25 cellular contexts compared by ENCODE assay signal in genomic region chr17:40916366-40916765, GRCh38. TPM values are rescaled to one million over a fixed set of nuclear protein-coding genes. Genes with fewer than 3 reads are reported as not detected.
A peak's percentile ranks its signal among the peaks of the same experiment; 100 is the strongest.
DNase-seq lines count a peak whose midpoint lies in the region; ATAC-seq and TF ChIP-seq lines count a peak whose summit lies in the region.
"Had no signal": no experiment of that assay in that cellular context is flagged by ENCODE, and none has a peak within 500 bp of the region (broad histone marks: within the 10 kb centered on the region; RNA-seq: fewer than 3 reads in every experiment).

No MANE protein-coding gene starts in this region.

- H4K20me1 ChIP-seq in PC-3 (ENCODE audit: low read length), result no peaks in the 10 kb centered on the region
- no peaks in the 10 kb centered on the region for H4K20me1 ChIP-seq in neural progenitor cell (ENCODE audit: low read depth)

- H3F3A ChIP-seq in PC-3 (ENCODE audit: low read length, unreplicated experiment) (peaks cover 4% of the 10 kb centered on the region), neural progenitor cell (ENCODE audit: low read depth) (no peaks in the 10 kb centered on the region)

- no peaks in the 10 kb centered on the region for H3K79me2 ChIP-seq in PC-3 (ENCODE audit: low read length)
- no peaks in the 10 kb centered on the region for H3K79me2 ChIP-seq in neural progenitor cell (ENCODE audit: low read depth)

- H3K27ac ChIP-seq in PC-3 (ENCODE audit: low read length) (peak overlapping the region; percentile 98), epithelial cell of prostate (peak overlapping the region; percentile 98), neural progenitor cell (no peak overlapping the region)
- H3K27ac ChIP-seq: gastrocnemius medialis, SJCRH30 had no signal

- H3K36me3 Mint-ChIP-seq in CD14-positive monocyte, result no peaks in the 10 kb centered on the region
- H3K36me3 Mint-ChIP-seq in neural progenitor cell, result no peaks in the 10 kb centered on the region
- H3K36me3 Mint-ChIP-seq in endothelial cell (ENCODE audit: low read depth, unreplicated experiment), result no peaks in the 10 kb centered on the region
- H3K36me3 Mint-ChIP-seq: activated naive CD4-positive, alpha-beta T cell treated with anti-CD3 and anti-CD28 coated beads, Interleukin-2, amount 10 ng/mL, durations not matched to agents 7 days and 5 days; naive B cell had no signal

- DNase-seq in CD14-positive monocyte (ENCODE audit: low spot score) (no peak), PC-3 (no peak), epithelial cell of prostate (ENCODE audit: low read depth, low spot score) (no peak), neural progenitor cell (ENCODE audit: low spot score) (no peak), GM19238 (ENCODE audit: insufficient read length, low spot score) (no peak), endothelial cell (ENCODE audit: low spot score) (no peak)
- no peak for DNase-seq in activated CD8-positive, alpha-beta memory T cell treated with anti-CD3 and anti-CD28 coated beads, Interleukin-2, amount 50 U/mL, for 48 hours
- DNase-seq: activated CD4-positive, alpha-beta T cell treated with anti-CD3 and anti-CD28 coated beads for 4 hours; activated naive CD4-positive, alpha-beta T cell treated with anti-CD3 and anti-CD28 coated beads, Interleukin-2, amount 10 ng/mL, durations not matched to agents 7 days and 5 days; anterior cingulate cortex; C1 segment of cervical spinal cord; erythroblast; gastrocnemius medialis; hypothalamus; Karpas-422; naive B cell; NCI-H1048; NCI-H187; stomach; T-helper 2 cell had no signal

- H3K36me3 ChIP-seq in PC-3 (ENCODE audit: low read depth, low read length), result no peaks in the 10 kb centered on the region
- no peaks in the 10 kb centered on the region for H3K36me3 ChIP-seq in neural progenitor cell
- H3K36me3 ChIP-seq: gastrocnemius medialis, SJCRH30, stomach, tibial nerve had no signal

- H3K4me2 ChIP-seq in PC-3 (ENCODE audit: low read length) (peak overlapping the region; percentile 60; the same call in 1 of the 2 replicates), neural progenitor cell (no peak overlapping the region)

- POLR2A ChIA-PET in PC-3 (lab: Charles Lee; ENCODE audit: unreplicated experiment), result no interaction called here

- H3K27ac Mint-ChIP-seq in CD14-positive monocyte (peak overlapping the region in 6 of 7 donors; percentile 73 to 96 (median 92)), neural progenitor cell (no peak overlapping the region), endothelial cell (ENCODE audit: unreplicated experiment) (no peak overlapping the region)
- H3K27ac Mint-ChIP-seq: activated naive CD4-positive, alpha-beta T cell treated with anti-CD3 and anti-CD28 coated beads, Interleukin-2, amount 10 ng/mL, durations not matched to agents 7 days and 5 days had no signal

- H3K4me1 ChIP-seq in PC-3 (ENCODE audit: insufficient read depth, low read length) (peaks cover 48% of the 10 kb centered on the region), neural progenitor cell (no peaks in the 10 kb centered on the region)
- H3K4me1 ChIP-seq: gastrocnemius medialis, SJCRH30, stomach had no signal

- peaks cover 0 to 2% (median 0%) of the 10 kb centered on the region in 7 donors for H3K9me3 Mint-ChIP-seq in CD14-positive monocyte
- H3K9me3 Mint-ChIP-seq in neural progenitor cell, result no peaks in the 10 kb centered on the region
- no peaks in the 10 kb centered on the region for H3K9me3 Mint-ChIP-seq in endothelial cell (ENCODE audit: unreplicated experiment)
- H3K9me3 Mint-ChIP-seq: activated naive CD4-positive, alpha-beta T cell treated with anti-CD3 and anti-CD28 coated beads, Interleukin-2, amount 10 ng/mL, durations not matched to agents 7 days and 5 days; naive B cell had no signal

- no TSS peak for BruUV-seq in PC-3 (replicated peaks; lab: Mats Ljungman, UMichigan)

- H3K4me3 ChIP-seq in PC-3 (ENCODE audit: low read length) (no peak overlapping the region), neural progenitor cell (no peak overlapping the region)
- H3K4me3 ChIP-seq: gastrocnemius medialis, SJCRH30, stomach, tibial nerve had no signal

- ATAC-seq in PC-3 (no peak), GM21529 (IDR thresholded peaks at IDR 0.05; ENCODE audit: unreplicated experiment) (no peak)
- ATAC-seq: gastrocnemius medialis had no signal

- H2AFZ ChIP-seq in PC-3 (ENCODE audit: low read length), result no peak overlapping the region
- peak overlapping the region; percentile 14 for H2AFZ ChIP-seq in neural progenitor cell (replicated peaks)

- no peaks in the 10 kb centered on the region for H3K9me2 ChIP-seq in PC-3 (replicated peaks; ENCODE audit: low read length)

- intact Hi-C loops in CD14-positive monocyte (cut with micrococcal nuclease), result loop anchor here in 1 of 2 donors (10.0 kb wide), 1 partner anchor 588 kb away; the partner anchor contains the start of gene KRT13
- intact Hi-C loops in PC-3 (cut with micrococcal nuclease), result loop anchor here (10.0 kb wide), 2 partner anchors 88 to 298 kb away; partner anchors contain the start of gene KRTAP3-1

- H3K4me3 Mint-ChIP-seq in CD14-positive monocyte (no peak overlapping the region), neural progenitor cell (no peak overlapping the region), endothelial cell (ENCODE audit: unreplicated experiment) (no peak overlapping the region)
- H3K4me3 Mint-ChIP-seq: activated naive CD4-positive, alpha-beta T cell treated with anti-CD3 and anti-CD28 coated beads, Interleukin-2, amount 10 ng/mL, durations not matched to agents 7 days and 5 days; naive B cell had no signal

- H3K27me3 Mint-ChIP-seq in CD14-positive monocyte (ENCODE audit: low read depth in 3 of 3) (peaks cover 0 to 3% (median 0%) of the 10 kb centered on the region in 3 donors), neural progenitor cell (ENCODE audit: insufficient read depth, low read depth) (peaks cover 2% of the 10 kb centered on the region), endothelial cell (ENCODE audit: unreplicated experiment) (peaks cover 3% of the 10 kb centered on the region)

- TF ChIP-seq CTCF in CD14-positive monocyte (IDR thresholded peaks at IDR 0.05), result no peak
- TF ChIP-seq CTCF in PC-3 (conservative IDR thresholded peaks at IDR 0.05; ENCODE audit: low read depth, low read length), result no peak
- TF ChIP-seq CTCF in neural progenitor cell (IDR thresholded peaks at IDR 0.05), result no peak
- no peak for TF ChIP-seq CTCF in endothelial cell (IDR thresholded peaks at IDR 0.05; ENCODE audit: unreplicated experiment)

- H3K4me1 Mint-ChIP-seq in CD14-positive monocyte, result peaks cover 49% of the 10 kb centered on the region
- no peaks in the 10 kb centered on the region for H3K4me1 Mint-ChIP-seq in neural progenitor cell
- H3K4me1 Mint-ChIP-seq in endothelial cell (ENCODE audit: unreplicated experiment), result peaks cover 9% of the 10 kb centered on the region

- H3K27me3 ChIP-seq in PC-3 (ENCODE audit: low read length) (no peaks in the 10 kb centered on the region), neural progenitor cell (no peaks in the 10 kb centered on the region)
- H3K27me3 ChIP-seq: gastrocnemius medialis, SJCRH30, stomach, tibial nerve had no signal

- H3K9ac ChIP-seq in PC-3 (ENCODE audit: low read length) (peak overlapping the region; percentile 58), neural progenitor cell (no peak overlapping the region)

- H3K9me3 ChIP-seq in PC-3 (ENCODE audit: low read length), result no peaks in the 10 kb centered on the region
- H3K9me3 ChIP-seq in neural progenitor cell (ENCODE audit: low read depth), result no peaks in the 10 kb centered on the region
- H3K9me3 ChIP-seq: gastrocnemius medialis, SJCRH30, stomach, tibial nerve had no signal

- CTCF ChIA-PET in PC-3 (lab: Charles Lee), result no interaction called here

RNA-seq across cellular contexts. Expression of gene KRT23, which starts 21.1 kb away (rescaled TPM):
- 1 to 10 TPM; 1.7 to 7.6 TPM for polyA plus RNA-seq in CD14-positive monocyte
- not detected in 2 replicates for total RNA-seq in PC-3 (2014; rRNA removed)
- 0.60 TPM in 1 of 2 replicates, not detected in the other for total RNA-seq in neural progenitor cell (ENCODE audit: low replicate concordance)
- not detected for total RNA-seq in endothelial cell (ENCODE audit: unreplicated experiment)
- total RNA-seq: osteocyte, SJCRH30, stomach, tibial nerve had no signal

RNA-seq across cellular contexts. Expression of gene KRT20, which starts 31.3 kb away (rescaled TPM):
- not detected for polyA plus RNA-seq in CD14-positive monocyte
- total RNA-seq in PC-3 (2014; rRNA removed) (0.18 TPM in 1 of 2 replicates, not detected in the other), neural progenitor cell (ENCODE audit: low replicate concordance) (not detected in 2 replicates), endothelial cell (ENCODE audit: unreplicated experiment) (not detected)
- total RNA-seq: lung microvascular endothelial cell, osteocyte, tibial nerve had no signal

RNA-seq across cellular contexts. Expression of gene KRT12, which starts 49.3 kb away (rescaled TPM):
- not detected for polyA plus RNA-seq in CD14-positive monocyte
- total RNA-seq in PC-3 (2014; rRNA removed), result not detected in 2 replicates
- total RNA-seq in neural progenitor cell (ENCODE audit: low replicate concordance), result not detected in 2 replicates
- total RNA-seq in endothelial cell (ENCODE audit: unreplicated experiment), result not detected
- total RNA-seq: gastrocnemius medialis, lung microvascular endothelial cell, osteocyte, SJCRH30, tibial nerve had no signal

RNA-seq across cellular contexts. Expression of gene KRT39, which starts 50.4 kb away (rescaled TPM):
- not detected for polyA plus RNA-seq in CD14-positive monocyte
- total RNA-seq in PC-3 (2014; rRNA removed), result not detected in 2 replicates
- total RNA-seq in neural progenitor cell (ENCODE audit: low replicate concordance), result not detected in 2 replicates
- total RNA-seq in endothelial cell (ENCODE audit: unreplicated experiment), result 0.15 TPM
- total RNA-seq: gastrocnemius medialis, lung microvascular endothelial cell, osteocyte, SJCRH30, stomach, tibial nerve had no signal
- polyA plus RNA-seq: stomach had no signal

Comparison
In these comparisons a context has a peak if more than half of its experiments do, and no peak if none do; other contexts are left out.
1. H3K27ac Mint-ChIP-seq: peak in CD14-positive monocyte (6 of 7); none in neural progenitor cell (single experiment) and endothelial cell (single experiment).